1 cellular context compared by ENCODE assay signal in the genomic region with DNA sequence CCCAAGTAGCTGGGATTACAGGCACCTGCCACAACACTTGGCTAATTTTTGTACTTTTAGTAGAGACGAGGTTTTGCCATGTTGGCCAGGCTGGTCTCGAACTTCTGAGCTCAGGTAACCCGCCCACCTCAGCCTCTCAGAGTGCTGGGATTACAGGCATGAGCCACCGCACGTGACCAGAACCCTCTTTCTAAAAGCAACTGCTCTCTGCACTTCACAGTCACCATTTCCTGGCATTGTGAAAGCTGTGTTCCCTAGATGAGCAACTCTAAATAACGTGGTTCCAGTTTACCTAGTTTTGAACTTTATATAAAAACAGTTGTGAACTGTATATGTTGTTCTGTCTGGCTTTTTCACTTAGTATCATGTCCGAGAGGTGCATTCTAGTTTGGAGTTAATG.
TF ChIP-seq lines count a peak whose summit lies in the region.

No MANE protein-coding gene starts in this region.

TF ChIP-seq in WTC11, 78 proteins besides CTCF, POLR2A, EP300 and RAD21 (continued from another document):
- TF ChIP-seq, protein P1, sequence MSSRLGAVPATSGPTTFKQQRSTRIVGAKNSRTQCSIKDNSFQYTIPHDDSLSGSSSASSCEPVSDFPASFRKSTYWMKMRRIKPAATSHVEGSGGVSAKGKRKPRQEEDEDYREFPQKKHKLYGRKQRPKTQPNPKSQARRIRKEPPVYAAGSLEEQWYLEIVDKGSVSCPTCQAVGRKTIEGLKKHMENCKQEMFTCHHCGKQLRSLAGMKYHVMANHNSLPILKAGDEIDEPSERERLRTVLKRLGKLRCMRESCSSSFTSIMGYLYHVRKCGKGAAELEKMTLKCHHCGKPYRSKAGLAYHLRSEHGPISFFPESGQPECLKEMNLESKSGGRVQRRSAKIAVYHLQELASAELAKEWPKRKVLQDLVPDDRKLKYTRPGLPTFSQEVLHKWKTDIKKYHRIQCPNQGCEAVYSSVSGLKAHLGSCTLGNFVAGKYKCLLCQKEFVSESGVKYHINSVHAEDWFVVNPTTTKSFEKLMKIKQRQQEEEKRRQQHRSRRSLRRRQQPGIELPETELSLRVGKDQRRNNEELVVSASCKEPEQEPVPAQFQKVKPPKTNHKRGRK (CRISPR knock-in tag; IDR thresholded peaks at IDR 0.05; ENCODE audit: borderline replicate concordance): no peak
- no peak for TF ChIP-seq NFATC4 (CRISPR knock-in tag; IDR thresholded peaks at IDR 0.05)
- TF ChIP-seq ZNF281 (CRISPR knock-in tag; IDR thresholded peaks at IDR 0.05): no peak
- no peak for TF ChIP-seq NR2C2 (CRISPR knock-in tag; IDR thresholded peaks at IDR 0.05)
- TF ChIP-seq ZNF416 (CRISPR knock-in tag; IDR thresholded peaks at IDR 0.05): no peak
- TF ChIP-seq ZMAT4 (CRISPR knock-in tag; IDR thresholded peaks at IDR 0.05): no peak
- no peak for TF ChIP-seq ETV6 (CRISPR knock-in tag; IDR thresholded peaks at IDR 0.05)
- TF ChIP-seq FOXK1 (CRISPR knock-in tag; IDR thresholded peaks at IDR 0.05): no peak
- no peak for TF ChIP-seq ZNF121 (CRISPR knock-in tag; IDR thresholded peaks at IDR 0.05)
- no peak for TF ChIP-seq NFE2L1 (CRISPR knock-in tag; IDR thresholded peaks at IDR 0.05)
